Comparison of ENCODE assay signal across 15 cellular contexts in genomic region chr12:59737725-59738463, GRCh38.
DNase-seq lines count a peak whose midpoint lies in the region; ATAC-seq lines count a peak whose summit lies in the region.
"Had no signal": no experiment of that assay in that cellular context is flagged by ENCODE, and none has a peak within 500 bp of the region (broad histone marks: within the 10 kb centered on the region; RNA-seq: fewer than 3 reads in every experiment).

No MANE protein-coding gene starts in this region.

- H3K4me2 ChIP-seq in skeletal muscle satellite cell (ENCODE audit: low read length) = peak overlapping the region; percentile 40

- no peaks in the 10 kb centered on the region for H3K36me3 ChIP-seq in skeletal muscle satellite cell (ENCODE audit: insufficient read depth, low read length)
- H3K36me3 ChIP-seq: Peyer's patch had no signal

- no peak overlapping the region for H3K9ac ChIP-seq in skeletal muscle satellite cell (ENCODE audit: low read depth, low read length)

- no peak overlapping the region for H3K4me3 ChIP-seq in skeletal muscle satellite cell (ENCODE audit: low read length)
- H3K4me3 ChIP-seq: gastroesophageal sphincter, Peyer's patch had no signal

- H3K9me3 ChIP-seq in skeletal muscle satellite cell (replicated peaks; ENCODE audit: low read length) = no peaks in the 10 kb centered on the region
- H3K9me3 ChIP-seq: Caco-2, gastroesophageal sphincter, Peyer's patch had no signal

- DNase-seq in dedifferentiated amniotic fluid mesenchymal stem cell (ENCODE audit: extremely low spot score) (peak; percentile 87), MV-4-11 (lab: John Stamatoyannopoulos, UW) (no peak)
- DNase-seq in stimulated activated CD4-positive, alpha-beta T cell treated with anti-CD3 and anti-CD28 coated beads, Interleukin-12 subunit alpha, Interleukin-12 subunit beta, amount 100 ng/mL, for 4 hours = no peak
- DNase-seq: activated CD4-positive, alpha-beta memory T cell treated with anti-CD3 and anti-CD28 coated beads for 36 hours; activated naive CD4-positive, alpha-beta T cell treated with Interleukin-2 at 50 U/mL for 16 hours; Caco-2; cortex of kidney; NCI-H446 treated with DMSO at 0.1 percent for 48 hours; Peyer's patch; retina had no signal

- ATAC-seq in GM18502 (IDR thresholded peaks at IDR 0.05; ENCODE audit: poor library complexity, unreplicated experiment) = peak; percentile 64
- peak; percentile 49 for ATAC-seq in HG03175 (IDR thresholded peaks at IDR 0.05; ENCODE audit: unreplicated experiment)
- no peak for ATAC-seq in GM18873 (IDR thresholded peaks at IDR 0.05; ENCODE audit: low FRiP score, unreplicated experiment)
- ATAC-seq: gastroesophageal sphincter had no signal

- H3K4me1 ChIP-seq in skeletal muscle satellite cell (ENCODE audit: control insufficient read depth, insufficient read depth, low read length) = peaks cover 8% of the 10 kb centered on the region
- H3K4me1 ChIP-seq: gastroesophageal sphincter, Peyer's patch had no signal

- no peaks in the 10 kb centered on the region for H3K27me3 ChIP-seq in skeletal muscle satellite cell (ENCODE audit: control insufficient read depth, insufficient read depth, low read length)
- H3K27me3 ChIP-seq: gastroesophageal sphincter, Peyer's patch had no signal
